15 cellular contexts compared by ENCODE assay signal in genomic region chr1:45589861-45590260, GRCh38. TPM values are rescaled to one million over a fixed set of nuclear protein-coding genes. Genes with fewer than 3 reads are reported as not detected.
A peak's percentile ranks its signal among the peaks of the same experiment; 100 is the strongest.
DNase-seq lines count a peak whose midpoint lies in the region; ATAC-seq and TF ChIP-seq lines count a peak whose summit lies in the region.
"Had no signal": no experiment of that assay in that cellular context is flagged by ENCODE, and none has a peak within 500 bp of the region (broad histone marks: within the 10 kb centered on the region; RNA-seq: fewer than 3 reads in every experiment).

No MANE protein-coding gene starts in this region.

- H3K4me3 Mint-ChIP-seq in osteocyte (ENCODE audit: unreplicated experiment): no peak overlapping the region
- H3K4me3 Mint-ChIP-seq: activated naive CD4-positive, alpha-beta T cell treated with anti-CD3 and anti-CD28 coated beads, Interleukin-2, amount 10 ng/mL, durations not matched to agents 7 days and 5 days had no signal

- no peak overlapping the region for H3K9ac ChIP-seq in DND-41 (ENCODE audit: low read depth, low read length)

- H3K4me1 Mint-ChIP-seq in osteocyte (ENCODE audit: unreplicated experiment): peaks cover 20% of the 10 kb centered on the region

- H3K4me3 ChIP-seq in A673 (ENCODE audit: low read depth, low read length, poor library complexity, severe bottlenecking) (no peak overlapping the region), DND-41 (ENCODE audit: low read depth in 1 of 2, low read length in 2 of 2) (no peak overlapping the region), lower lobe of right lung (peak overlapping the region; percentile 22)

- intact Hi-C loops in A673 (cut with micrococcal nuclease; ENCODE audit: unreplicated experiment) (no loop called here), lower lobe of right lung (cut with DNase I) (no loop called here)

- H3K27me3 ChIP-seq in A673 (replicated peaks; ENCODE audit: insufficient read depth, low read depth, low read length, poor library complexity) (no peaks in the 10 kb centered on the region), DND-41 (ENCODE audit: insufficient read depth, low read length, poor library complexity) (no peaks in the 10 kb centered on the region), lower lobe of right lung (ENCODE audit: low read depth) (no peaks in the 10 kb centered on the region)

- H3K27me3 Mint-ChIP-seq in osteocyte (ENCODE audit: unreplicated experiment): no peaks in the 10 kb centered on the region
- H3K27me3 Mint-ChIP-seq: activated naive CD4-positive, alpha-beta T cell treated with anti-CD3 and anti-CD28 coated beads, Interleukin-2, amount 10 ng/mL, durations not matched to agents 7 days and 5 days had no signal

- H3K27ac ChIP-seq in A673 (ENCODE audit: low read depth, low read length, poor library complexity, severe bottlenecking): peak overlapping the region; percentile 2
- no peak overlapping the region for H3K27ac ChIP-seq in DND-41 (ENCODE audit: low read length)
- peak overlapping the region; percentile 64 for H3K27ac ChIP-seq in VCaP
- no peak overlapping the region for H3K27ac ChIP-seq in lower lobe of right lung

- H3K4me1 ChIP-seq in A673 (ENCODE audit: insufficient read depth, low read length, poor library complexity, severe bottlenecking) (peaks cover 19% of the 10 kb centered on the region), DND-41 (ENCODE audit: insufficient read depth, low read length) (peaks cover 41% of the 10 kb centered on the region), lower lobe of right lung (peaks cover 20% of the 10 kb centered on the region)

- no TSS peak for BruUV-seq in A673 (replicated peaks; lab: Mats Ljungman, UMichigan)

- H2AFZ ChIP-seq in DND-41 (ENCODE audit: low read depth, low read length): no peak overlapping the region

- no peaks in the 10 kb centered on the region for H3K9me3 ChIP-seq in A673 (ENCODE audit: low read depth, low read length, poor library complexity, severe bottlenecking)
- no peaks in the 10 kb centered on the region for H3K9me3 ChIP-seq in DND-41 (ENCODE audit: insufficient read depth, low read length, severe bottlenecking)
- no peaks in the 10 kb centered on the region for H3K9me3 ChIP-seq in lower lobe of right lung

- peaks cover 6% of the 10 kb centered on the region for H3K36me3 Mint-ChIP-seq in osteocyte (ENCODE audit: unreplicated experiment)

- H4K20me1 ChIP-seq in DND-41 (ENCODE audit: insufficient read depth, low read length): peaks cover 94% of the 10 kb centered on the region

- peaks cover 98% of the 10 kb centered on the region for H3K79me2 ChIP-seq in DND-41 (ENCODE audit: insufficient read depth, low read length)

- H3K27ac Mint-ChIP-seq in osteocyte (ENCODE audit: unreplicated experiment): no peak overlapping the region
- H3K27ac Mint-ChIP-seq: activated naive CD4-positive, alpha-beta T cell treated with anti-CD3 and anti-CD28 coated beads, Interleukin-2, amount 10 ng/mL, durations not matched to agents 7 days and 5 days had no signal

- POLR2A ChIA-PET in A673 (lab: Charles Lee; ENCODE audit: low non-redundant PET): interaction anchor here (0.7 to 0.8 kb wide), 2 partner anchors 286 to 556 kb away, joined by 13 to 20 read pairs; no protein-coding TSS in a partner anchor

- TF ChIP-seq CTCF in A673 (conservative IDR thresholded peaks at IDR 0.05; ENCODE audit: low read depth, low read length): no peak
- TF ChIP-seq CTCF in DND-41 (IDR thresholded peaks at IDR 0.05; ENCODE audit: borderline replicate concordance, extremely low read depth, low read length, poor library complexity, severe bottlenecking): no peak
- no peak for TF ChIP-seq CTCF in VCaP (conservative IDR thresholded peaks at IDR 0.05)
- TF ChIP-seq CTCF in lower lobe of right lung (IDR thresholded peaks at IDR 0.05): no peak
- no peak for TF ChIP-seq CTCF in osteocyte (IDR thresholded peaks at IDR 0.05)

- CTCF ChIA-PET in A673 (lab: Charles Lee): no interaction called here

- H3K36me3 ChIP-seq in A673 (ENCODE audit: insufficient read depth, low read length, poor library complexity, severe bottlenecking) (peaks cover 57% of the 10 kb centered on the region), DND-41 (ENCODE audit: insufficient read depth, low read length) (peaks cover 85% of the 10 kb centered on the region), lower lobe of right lung (peaks cover 31% of the 10 kb centered on the region)

- 0 out of 2 replicates have a peak overlapping the region, but pooled peaks have one; percentile 21 for H3K4me2 ChIP-seq in DND-41 (ENCODE audit: insufficient read depth, low read length)

- H3K9me3 Mint-ChIP-seq in osteocyte (ENCODE audit: unreplicated experiment): no peaks in the 10 kb centered on the region
- H3K9me3 Mint-ChIP-seq: activated naive CD4-positive, alpha-beta T cell treated with anti-CD3 and anti-CD28 coated beads, Interleukin-2, amount 10 ng/mL, durations not matched to agents 7 days and 5 days had no signal

- DNase-seq in A673 (ENCODE audit: low spot score) (no peak), DND-41 (no peak), lower lobe of right lung (no peak), glomerular visceral epithelial cell (ENCODE audit: extremely low spot score) (no peak), osteocyte (ENCODE audit: extremely low spot score, unreplicated experiment) (no peak)
- DNase-seq: activated CD4-positive, alpha-beta T cell treated with anti-CD3 and anti-CD28 coated beads, Interleukin-2, amount 50 U/mL, for 4 hours; activated naive CD4-positive, alpha-beta T cell treated with anti-CD3 and anti-CD28 coated beads, Interleukin-2, amount 10 ng/mL, durations not matched to agents 7 days and 5 days; activated T-cell treated with anti-CD3 and anti-CD28 coated beads, Interleukin-2, amount 50 U/mL, for 1 hour; foreskin fibroblast; GDM1; stimulated activated CD4-positive, alpha-beta T cell treated with anti-CD3 and anti-CD28 coated beads, Interleukin-4, amount 100 ng/mL, for 4 hours; SW 1271 had no signal

- ATAC-seq in DND-41 (ENCODE audit: insufficient read depth, low read depth) (no peak), lower lobe of right lung (no peak), HG03521 (IDR thresholded peaks at IDR 0.05; ENCODE audit: unreplicated experiment) (no peak), HG03097 (IDR thresholded peaks at IDR 0.05; ENCODE audit: low FRiP score, unreplicated experiment) (no peak)

RNA-seq across cellular contexts. Expression of gene NASP, which starts 6.0 kb away (rescaled TPM):
- total RNA-seq in A673 (2021): 392 and 403 TPM in 2 replicates
- 50.0 TPM for total RNA-seq in lower lobe of right lung
- 71.2 and 72.5 TPM in 2 replicates for total RNA-seq in osteocyte

RNA-seq across cellular contexts. Expression of gene CCDC17, which starts 34.0 kb away (rescaled TPM):
- 2.0 and 3.2 TPM in 2 replicates for total RNA-seq in A673 (2021)
- 20.3 TPM for total RNA-seq in lower lobe of right lung
- 2.2 and 2.4 TPM in 2 replicates for total RNA-seq in osteocyte

RNA-seq across cellular contexts. Expression of gene AKR1A1, which starts 39.2 kb away (rescaled TPM):
- total RNA-seq in A673 (2021) (183 and 189 TPM in 2 replicates), lower lobe of right lung (203 TPM), osteocyte (175 TPM in 2 replicates)

Comparison
In these comparisons a context has a peak if more than half of its experiments do, and no peak if none do; other contexts are left out.
1. H3K27ac ChIP-seq: peak in A673 (single experiment) and VCaP (single experiment); none in DND-41 (single experiment) and lower lobe of right lung (single experiment).